8 cellular contexts compared by ENCODE assay signal in the genomic region with DNA sequence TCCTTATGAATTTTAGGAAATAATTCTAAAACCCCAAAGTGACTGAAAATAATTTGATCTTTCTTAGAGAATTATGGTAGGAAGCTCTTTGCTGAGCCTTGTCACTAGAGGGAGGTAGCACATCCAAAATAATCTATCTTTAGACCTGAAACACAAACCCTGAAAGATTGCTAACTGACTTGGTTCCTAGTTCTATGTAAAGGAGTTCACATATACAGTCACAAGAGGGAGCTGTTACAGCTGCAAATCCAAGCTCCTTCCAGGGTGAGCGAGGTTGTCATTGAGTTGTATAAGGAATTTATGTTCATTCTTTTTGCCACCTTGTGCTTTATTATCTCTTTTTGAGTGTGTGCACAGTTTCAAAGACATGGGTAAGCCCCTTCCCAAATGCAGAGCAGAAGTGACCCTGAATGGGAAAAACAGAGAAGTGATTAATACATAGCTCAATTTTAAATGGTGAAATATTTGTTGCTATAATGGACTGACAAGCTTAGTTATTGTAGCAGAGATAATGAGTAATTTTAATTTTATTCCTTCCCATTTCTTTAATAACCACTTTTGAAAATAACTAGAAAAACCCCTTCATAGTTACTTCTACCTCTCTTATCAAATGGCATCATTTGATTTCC.
A peak's percentile ranks its signal among the peaks of the same experiment; 100 is the strongest.
DNase-seq lines count a peak whose midpoint lies in the region; ATAC-seq, FAIRE-seq and TF ChIP-seq lines count a peak whose summit lies in the region.

No MANE protein-coding gene starts in this region.

- H3K27me3 Mint-ChIP-seq in CD4-positive, CD25-positive, alpha-beta regulatory T cell = no peaks in the 10 kb centered on the region

- H3K27ac Mint-ChIP-seq in CD4-positive, CD25-positive, alpha-beta regulatory T cell = peak overlapping the region in 2 of 3 donors; percentile 25 to 85

- ATAC-seq in CD4-positive, CD25-positive, alpha-beta regulatory T cell (ENCODE audit: low read depth in 2 of 2) = peak; percentile 60 to 67
- peak; percentile 75 for ATAC-seq in GM19351 (IDR thresholded peaks at IDR 0.05; ENCODE audit: unreplicated experiment)
- ATAC-seq in HG02678 (IDR thresholded peaks at IDR 0.05; ENCODE audit: unreplicated experiment) = no peak

- H3K4me1 ChIP-seq in CD4-positive, CD25-positive, alpha-beta regulatory T cell (ENCODE audit: control insufficient read depth, insufficient read depth, low read length, poor library complexity, severe bottlenecking) = no peaks in the 10 kb centered on the region
- no peaks in the 10 kb centered on the region for H3K4me1 ChIP-seq in kidney (ENCODE audit: control insufficient read depth in 1 of 2, insufficient read depth in 1 of 2, low read depth in 1 of 2, low read length in 2 of 2)

- intact Hi-C loops in kidney (cut with DNase I) = no loop called here

- no peaks in the 10 kb centered on the region for H3K9me3 Mint-ChIP-seq in CD4-positive, CD25-positive, alpha-beta regulatory T cell

- H3K36me3 ChIP-seq in CD4-positive, CD25-positive, alpha-beta regulatory T cell (ENCODE audit: control insufficient read depth, insufficient read depth, low read length) = no peaks in the 10 kb centered on the region
- no peaks in the 10 kb centered on the region for H3K36me3 ChIP-seq in kidney (ENCODE audit: control insufficient read depth in 1 of 2, insufficient read depth in 2 of 2, low read length in 2 of 2)

- H3K4me3 Mint-ChIP-seq in CD4-positive, CD25-positive, alpha-beta regulatory T cell = peak overlapping the region in 2 of 4 donors; percentile 35 to 56

- DNase-seq in CD4-positive, CD25-positive, alpha-beta regulatory T cell = peak in 2 of 3 donors; percentile 40 to 52
- DNase-seq in NCI-H460 (ENCODE audit: extremely low read depth, low read depth) = peak; percentile 41
- peak; percentile 50 for DNase-seq in astrocyte of the hippocampus (ENCODE audit: low read depth, low spot score)
- no peak for DNase-seq in kidney
- no peak for DNase-seq in epidermal melanocyte (ENCODE audit: insufficient read length, low spot score)
- DNase-seq in activated CD4-positive, CD25-positive, alpha-beta regulatory T cell treated with anti-CD3 and anti-CD28 coated beads, Interleukin-2, amount 50 U/mL, for 72 hours = no peak

- TF ChIP-seq CTCF in kidney (IDR thresholded peaks at IDR 0.05; ENCODE audit: borderline replicate concordance, extremely low read depth, insufficient read depth) = peak; percentile 54

- H3K27me3 ChIP-seq in CD4-positive, CD25-positive, alpha-beta regulatory T cell (ENCODE audit: control insufficient read depth, insufficient read depth, low read length) = no peaks in the 10 kb centered on the region

- H3K27ac ChIP-seq in CD4-positive, CD25-positive, alpha-beta regulatory T cell (ENCODE audit: insufficient read depth, low read length, poor library complexity, severe bottlenecking) = no peak overlapping the region
- no peak overlapping the region for H3K27ac ChIP-seq in kidney (ENCODE audit: low read depth in 2 of 2, low read length in 2 of 2)

- peaks cover 0 to 4% (median 0%) of the 10 kb centered on the region in 4 donors for H3K4me1 Mint-ChIP-seq in CD4-positive, CD25-positive, alpha-beta regulatory T cell

- peak overlapping the region; percentile 13 for H3K4me3 ChIP-seq in CD4-positive, CD25-positive, alpha-beta regulatory T cell (ENCODE audit: low read depth, low read length)
- H3K4me3 ChIP-seq in kidney (ENCODE audit: low read length in 2 of 2) = no peak overlapping the region

- no peaks in the 10 kb centered on the region for H3K36me3 Mint-ChIP-seq in CD4-positive, CD25-positive, alpha-beta regulatory T cell

- FAIRE-seq in kidney (lab: Jason Lieb, UNC) = no peak

- H3K9ac ChIP-seq in kidney (ENCODE audit: low read length in 2 of 2) = no peak overlapping the region

- no peaks in the 10 kb centered on the region for H3K9me3 ChIP-seq in CD4-positive, CD25-positive, alpha-beta regulatory T cell (ENCODE audit: control insufficient read depth in 2 of 2, low read length in 2 of 2)
- peaks cover 0 to 7% of the 10 kb centered on the region in 2 donors for H3K9me3 ChIP-seq in kidney (ENCODE audit: control insufficient read depth in 1 of 2, low read length in 2 of 2)

Comparison
In these comparisons a context has a peak if more than half of its experiments do, and no peak if none do; other contexts are left out.
1. DNase-seq: peak in CD4-positive, CD25-positive, alpha-beta regulatory T cell (2 of 3), NCI-H460 (single experiment) and astrocyte of the hippocampus (single experiment); none in kidney (single experiment), epidermal melanocyte (single experiment) and activated CD4-positive, CD25-positive, alpha-beta regulatory T cell treated with anti-CD3 and anti-CD28 coated beads, Interleukin-2, amount 50 U/mL, for 72 hours (single experiment).